ENCODE assay signal across 8 cellular contexts in the genomic region with DNA sequence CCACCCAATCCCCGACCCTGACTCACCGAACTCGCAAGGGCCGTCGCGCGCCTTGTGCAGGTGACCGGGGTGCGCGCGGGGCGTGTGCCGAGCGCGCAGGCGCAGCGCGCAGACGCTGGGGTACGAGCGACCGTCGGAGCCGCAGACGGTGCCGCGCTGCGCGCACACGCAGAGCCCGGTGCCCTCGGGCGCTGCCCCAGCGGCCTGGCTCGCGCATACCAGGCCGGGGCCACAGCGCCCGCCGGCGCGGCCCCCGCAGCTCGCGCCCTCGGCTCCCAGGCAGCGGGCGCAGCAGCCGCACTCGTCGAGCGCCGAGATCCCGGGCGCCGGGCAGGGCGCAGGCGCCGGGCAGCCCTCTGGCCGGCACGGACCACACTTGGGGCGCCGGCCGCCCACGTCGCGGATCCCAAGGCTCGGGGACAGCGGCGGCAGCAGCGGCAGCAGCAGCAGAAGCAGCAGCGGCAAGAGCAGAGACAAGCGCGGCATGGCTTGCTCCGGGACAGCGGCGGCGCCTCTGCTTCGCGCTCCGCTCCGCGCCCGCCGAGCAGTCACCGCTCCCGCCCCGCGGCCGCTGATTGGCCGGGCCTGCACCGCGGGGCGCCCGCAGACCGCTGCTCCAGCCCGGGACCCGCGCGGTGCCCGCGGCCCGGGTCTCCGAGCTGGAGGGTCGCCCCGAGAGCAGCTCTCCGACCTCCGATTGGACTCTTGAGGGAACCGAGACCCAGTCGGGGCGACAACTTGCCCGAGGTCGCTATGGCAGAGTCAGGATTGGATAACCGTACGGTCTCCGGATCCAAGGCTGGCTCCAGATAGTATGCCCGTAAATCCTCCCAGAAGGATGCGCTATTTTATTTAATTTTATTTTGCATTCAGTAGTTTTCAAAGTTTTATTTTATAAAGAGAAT. TPM values are rescaled to one million over a fixed set of nuclear protein-coding genes. Genes with fewer than 3 reads are reported as not detected.
DNase-seq lines count a peak whose midpoint lies in the region; ATAC-seq and TF ChIP-seq lines count a peak whose summit lies in the region.

A gene with protein sequence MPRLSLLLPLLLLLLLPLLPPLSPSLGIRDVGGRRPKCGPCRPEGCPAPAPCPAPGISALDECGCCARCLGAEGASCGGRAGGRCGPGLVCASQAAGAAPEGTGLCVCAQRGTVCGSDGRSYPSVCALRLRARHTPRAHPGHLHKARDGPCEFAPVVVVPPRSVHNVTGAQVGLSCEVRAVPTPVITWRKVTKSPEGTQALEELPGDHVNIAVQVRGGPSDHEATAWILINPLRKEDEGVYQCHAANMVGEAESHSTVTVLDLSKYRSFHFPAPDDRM (minus strand): TSS at position 516 of the 905 bp plus-strand sequence. CDS start 30 bp downstream, at position 486.

- no CpG with 5 or more reads among the region's 118 CpGs for WGBS in trophoblast cell (ENCODE audit: extremely low coverage, insufficient coverage, insufficient read length)

- no peak within 1 kb of the TSS for H3K14ac ChIP-seq in trophoblast cell (ENCODE audit: low read length)

- H3K4me1 ChIP-seq in HEK293 (ENCODE audit: control insufficient read depth, insufficient read depth, low read length), result no peaks in the 10 kb centered on the region; the same call in 1 of the 2 replicates
- H3K4me1 ChIP-seq in trophoblast cell (ENCODE audit: control insufficient read depth in 1 of 2, insufficient read depth in 2 of 2, low read length in 2 of 2), result peaks cover 8 to 28% of the 10 kb centered on the region in 2 experiments

- peak within 1 kb of the TSS; percentile 81 for H2AFZ ChIP-seq in trophoblast cell (ENCODE audit: insufficient read depth, low read length, poor library complexity)

- H3K4me2 ChIP-seq in trophoblast cell (ENCODE audit: low read length), result peak within 1 kb of the TSS; percentile 96

- intact Hi-C loops in Right ventricle myocardium superior (cut with DNase I), result no loop called here

- H3K27me3 ChIP-seq in trophoblast cell (ENCODE audit: insufficient read depth, low read length), result peaks cover 5% of the 10 kb centered on the region

- no peak for TF ChIP-seq CTCF in HEK293 (tag by site-specific recombination; IDR thresholded peaks at IDR 0.05)

- peak within 1 kb of the TSS; percentile 29 for H3K9ac ChIP-seq in trophoblast cell (ENCODE audit: low read length)

- no peak within 1 kb of the TSS for H3K4ac ChIP-seq in trophoblast cell (ENCODE audit: low read depth, low read length)

- POLR2A ChIA-PET in HEK293 (lab: Yijun Ruan, JAX), result no interaction called here

- H2BK12ac ChIP-seq in trophoblast cell (ENCODE audit: low read length), result peak within 1 kb of the TSS; percentile 15

- no peaks in the 10 kb centered on the region for H3K9me3 ChIP-seq in HEK293 (ENCODE audit: control insufficient read depth, insufficient read depth, low read depth, low read length)
- H3K9me3 ChIP-seq in trophoblast cell (ENCODE audit: insufficient read depth, low read depth, low read length), result peaks cover 3% of the 10 kb centered on the region

- H2BK120ac ChIP-seq in trophoblast cell (ENCODE audit: insufficient read depth, low read length, poor library complexity), result no peak within 1 kb of the TSS

- H3K18ac ChIP-seq in trophoblast cell (ENCODE audit: low read length), result no peak within 1 kb of the TSS

- H2BK5ac ChIP-seq in trophoblast cell (ENCODE audit: low read depth, low read length, poor library complexity), result no peak within 1 kb of the TSS

- no peak within 1 kb of the TSS for H4K12ac ChIP-seq in trophoblast cell (ENCODE audit: low read depth, low read length)

- CTCF ChIA-PET in HEK293 (lab: Yijun Ruan, JAX), result no interaction called here

- H3K4me3 ChIP-seq in HEK293 (ENCODE audit: low read depth, low read length) (peak within 1 kb of the TSS; percentile 34), trophoblast cell (ENCODE audit: low read depth, low read length) (peak within 1 kb of the TSS; percentile 76)

- H3K79me2 ChIP-seq in trophoblast cell (ENCODE audit: control insufficient read depth, insufficient read depth, low read length, poor library complexity), result peaks cover 2% of the 10 kb centered on the region

- DNase-seq in DMS 273 (lab: John Stamatoyannopoulos, UW; ENCODE audit: unreplicated experiment) (peak; percentile 93), SW480 (ENCODE audit: low spot score) (peak; percentile 42), Right ventricle myocardium superior (no peak), trophoblast cell (peak in 1 of 2 donors; percentile 49), cortex of kidney (lab: John Stamatoyannopoulos, UW) (no peak), superior temporal gyrus (ENCODE audit: extremely low spot score) (no peak)

- H4K8ac ChIP-seq in trophoblast cell (ENCODE audit: low read depth, low read length), result peak within 1 kb of the TSS; percentile 26

- ATAC-seq in Right ventricle myocardium superior (ENCODE audit: poor library complexity) (peak; percentile 85), HG03139 (IDR thresholded peaks at IDR 0.05; ENCODE audit: unreplicated experiment) (no peak)

- H3K36me3 ChIP-seq in HEK293 (ENCODE audit: control insufficient read depth in 2 of 2, insufficient read depth in 1 of 2, low read length in 2 of 2) (no peaks in the 10 kb centered on the region), trophoblast cell (ENCODE audit: control insufficient read depth in 1 of 2, insufficient read depth in 2 of 2, low read length in 2 of 2) (no peaks in the 10 kb centered on the region)

- peaks cover 6% of the 10 kb centered on the region for H3K79me1 ChIP-seq in trophoblast cell (ENCODE audit: low read length)

- H2AK5ac ChIP-seq in trophoblast cell (ENCODE audit: low read length), result peak within 1 kb of the TSS; percentile 39

- no peak within 1 kb of the TSS for H3K23ac ChIP-seq in trophoblast cell (ENCODE audit: low read length)

- H3K27ac ChIP-seq in HEK293 (ENCODE audit: extremely low read depth, low read depth, low read length) (no peak within 1 kb of the TSS; the same call in 1 of the 2 replicates), trophoblast cell (ENCODE audit: low read depth, low read length) (no peak within 1 kb of the TSS)

- peak within 1 kb of the TSS; percentile 45 for H4K91ac ChIP-seq in trophoblast cell (ENCODE audit: low read depth, low read length)

TF ChIP-seq in HEK293, 187 proteins besides CTCF, POLR2A, EP300 and RAD21:
- TF ChIP-seq, protein P1, sequence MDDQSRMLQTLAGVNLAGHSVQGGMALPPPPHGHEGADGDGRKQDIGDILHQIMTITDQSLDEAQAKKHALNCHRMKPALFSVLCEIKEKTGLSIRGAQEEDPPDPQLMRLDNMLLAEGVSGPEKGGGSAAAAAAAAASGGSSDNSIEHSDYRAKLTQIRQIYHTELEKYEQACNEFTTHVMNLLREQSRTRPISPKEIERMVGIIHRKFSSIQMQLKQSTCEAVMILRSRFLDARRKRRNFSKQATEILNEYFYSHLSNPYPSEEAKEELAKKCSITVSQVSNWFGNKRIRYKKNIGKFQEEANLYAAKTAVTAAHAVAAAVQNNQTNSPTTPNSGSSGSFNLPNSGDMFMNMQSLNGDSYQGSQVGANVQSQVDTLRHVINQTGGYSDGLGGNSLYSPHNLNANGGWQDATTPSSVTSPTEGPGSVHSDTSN (CRISPR knock-in tag; IDR thresholded peaks at IDR 0.05), result peak; percentile 48; the same call in 1 of the 2 replicates
- no peak for TF ChIP-seq ZNF174 (tag by site-specific recombination; IDR thresholded peaks at IDR 0.05)
- TF ChIP-seq, protein P2, sequence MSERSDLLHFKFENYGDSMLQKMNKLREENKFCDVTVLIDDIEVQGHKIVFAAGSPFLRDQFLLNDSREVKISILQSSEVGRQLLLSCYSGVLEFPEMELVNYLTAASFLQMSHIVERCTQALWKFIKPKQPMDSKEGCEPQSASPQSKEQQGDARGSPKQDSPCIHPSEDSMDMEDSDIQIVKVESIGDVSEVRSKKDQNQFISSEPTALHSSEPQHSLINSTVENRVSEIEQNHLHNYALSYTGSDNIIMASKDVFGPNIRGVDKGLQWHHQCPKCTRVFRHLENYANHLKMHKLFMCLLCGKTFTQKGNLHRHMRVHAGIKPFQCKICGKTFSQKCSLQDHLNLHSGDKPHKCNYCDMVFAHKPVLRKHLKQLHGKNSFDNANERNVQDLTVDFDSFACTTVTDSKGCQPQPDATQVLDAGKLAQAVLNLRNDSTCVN (tag by site-specific recombination; optimal IDR thresholded peaks at IDR 0.05), result peak; percentile 15
- TF ChIP-seq ZBTB8A (tag by site-specific recombination; IDR thresholded peaks at IDR 0.05), result peak; percentile 47; the same call in 1 of the 2 replicates

RNA-seq across cellular contexts. Expression of the gene that starts here (rescaled TPM):
- not detected for total RNA-seq in Right ventricle myocardium superior
- 12.2 and 15.6 TPM in 2 replicates for polyA plus RNA-seq in trophoblast cell (2013)

Comparison
In these comparisons a context has a peak if more than half of its experiments do, and no peak if none do; other contexts are left out.
1. Peak in ATAC-seq in Right ventricle myocardium superior; RNA of the gene not detected or under 1 TPM.
2. DNase-seq: peak in DMS 273 (single experiment) and SW480 (single experiment); none in Right ventricle myocardium superior (single experiment), cortex of kidney (single experiment) and superior temporal gyrus (single experiment).